In the genomic region with DNA sequence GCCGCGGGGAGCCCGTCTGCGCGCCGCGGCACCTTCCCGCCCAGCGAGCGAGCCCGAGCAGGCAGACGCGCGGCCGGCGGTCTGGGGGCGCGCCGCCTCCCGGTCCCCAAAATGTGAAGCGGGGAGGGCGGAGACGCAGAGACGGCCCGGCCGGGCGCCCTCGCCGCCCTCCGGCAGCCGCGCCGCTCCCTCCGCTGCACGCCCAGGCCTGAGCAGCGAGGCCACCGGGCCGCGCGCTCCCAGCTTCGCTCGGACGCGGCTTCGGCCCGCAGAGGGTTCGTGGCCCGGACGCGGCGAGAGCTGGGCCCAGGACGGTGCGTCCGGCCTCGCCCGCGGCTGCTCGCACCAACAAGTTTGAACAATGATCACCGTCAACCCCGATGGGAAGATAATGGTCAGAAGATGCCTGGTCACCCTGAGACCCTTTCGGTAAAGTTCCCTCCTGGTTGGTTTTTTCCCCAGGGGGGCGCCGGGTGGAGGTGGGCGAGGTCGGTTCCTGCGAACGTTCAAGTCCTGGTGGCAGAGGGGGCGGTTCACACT, we compare ENCODE assay signal across 9 cellular contexts. TPM values are rescaled to one million over a fixed set of nuclear protein-coding genes. Genes with fewer than 3 reads are reported as not detected.
A peak's percentile ranks its signal among the peaks of the same experiment; 100 is the strongest.
DNase-seq lines count a peak whose midpoint lies in the region; ATAC-seq, FAIRE-seq and TF ChIP-seq lines count a peak whose summit lies in the region.
"Had no signal": no experiment of that assay in that cellular context is flagged by ENCODE, and none has a peak within 500 bp of the region (broad histone marks: within the 10 kb centered on the region; RNA-seq: fewer than 3 reads in every experiment).

No MANE protein-coding gene starts in this region.

- H3K79me2 ChIP-seq in keratinocyte (ENCODE audit: control insufficient read depth, insufficient read depth, low read length): no peaks in the 10 kb centered on the region

- peaks cover 21% of the 10 kb centered on the region for H3K27me3 Mint-ChIP-seq in activated naive CD4-positive, alpha-beta T cell treated with anti-CD3 and anti-CD28 coated beads for 36 hours (ENCODE audit: low read depth)

- no peak overlapping the region for H3K27ac ChIP-seq in keratinocyte (ENCODE audit: control insufficient read depth, insufficient read depth, low read length)
- no peak overlapping the region for H3K27ac ChIP-seq in vagina

- H3K27me3 ChIP-seq in keratinocyte (ENCODE audit: control insufficient read depth, extremely low read depth, insufficient read depth, low read length) (peaks cover 37% of the 10 kb centered on the region), vagina (peaks cover 9% of the 10 kb centered on the region)

- no peak for FAIRE-seq in keratinocyte (lab: Jason Lieb, UNC)
- FAIRE-seq: kidney had no signal

- H3K27ac Mint-ChIP-seq in activated naive CD4-positive, alpha-beta T cell treated with anti-CD3 and anti-CD28 coated beads for 36 hours: no peak overlapping the region

- no peak for TF ChIP-seq POLR2A in vagina (IDR thresholded peaks at IDR 0.05)

- no peak overlapping the region for H2AFZ ChIP-seq in keratinocyte (ENCODE audit: control insufficient read depth, low read length)

- H3K9me1 ChIP-seq in keratinocyte (ENCODE audit: control insufficient read depth, extremely low read depth, insufficient read depth, low read length): no peaks in the 10 kb centered on the region

- dilution Hi-C loops in keratinocyte (cut with MboI; ENCODE audit: extremely low pct_ligation_motif_present, low sequenced_read_pairs): no loop called here

- CTCF ChIA-PET in activated naive CD4-positive, alpha-beta T cell treated with anti-CD3 and anti-CD28 coated beads for 36 hours (lab: Charles Lee): interaction anchor here (0.6 to 2.0 kb wide), 9 partner anchors 52 to 199 kb away, joined by 3 to 20 read pairs (median 4); no protein-coding TSS in a partner anchor

- no peaks in the 10 kb centered on the region for H3K36me3 ChIP-seq in keratinocyte (ENCODE audit: control insufficient read depth in 2 of 2, extremely low read depth in 1 of 2, insufficient read depth in 2 of 2, low read length in 2 of 2)
- H3K36me3 ChIP-seq in vagina: no peaks in the 10 kb centered on the region

- peaks cover 7% of the 10 kb centered on the region for H3K4me1 Mint-ChIP-seq in activated naive CD4-positive, alpha-beta T cell treated with anti-CD3 and anti-CD28 coated beads for 36 hours (ENCODE audit: low read depth)

- no peak for TF ChIP-seq CTCF in keratinocyte (optimal IDR thresholded peaks at IDR 0.05 in 1 of 3, IDR thresholded peaks at IDR 0.05 in 1 of 3, conservative IDR thresholded peaks at IDR 0.05 in 1 of 3; ENCODE audit: extremely low read depth in 1 of 3, insufficient read depth in 2 of 3, low read length in 3 of 3)
- no peak for TF ChIP-seq CTCF in vagina (IDR thresholded peaks at IDR 0.05)
- TF ChIP-seq CTCF in omental fat pad (IDR thresholded peaks at IDR 0.05): no peak

- H3K4me3 Mint-ChIP-seq in activated naive CD4-positive, alpha-beta T cell treated with anti-CD3 and anti-CD28 coated beads for 36 hours: peak overlapping the region; percentile 38

- H3K9me3 ChIP-seq in keratinocyte (ENCODE audit: control insufficient read depth, low read depth, low read length): no peaks in the 10 kb centered on the region
- no peaks in the 10 kb centered on the region for H3K9me3 ChIP-seq in vagina

- H3K4me3 ChIP-seq in keratinocyte (ENCODE audit: control insufficient read depth in 2 of 3, extremely low read depth in 1 of 3, insufficient read depth in 2 of 3, low read depth in 1 of 3, low read length in 3 of 3) (peak overlapping the region in 2 of 3 experiments; percentile 30 to 50), vagina (peak overlapping the region; percentile 35 to 57)

- H3K4me2 ChIP-seq in keratinocyte (ENCODE audit: control insufficient read depth, extremely low read depth, insufficient read depth, low read depth, low read length): peak overlapping the region; percentile 44

- no peak for ATAC-seq in omental fat pad (ENCODE audit: low FRiP score)
- ATAC-seq in GM21515 (IDR thresholded peaks at IDR 0.05; ENCODE audit: unreplicated experiment): no peak

- no peaks in the 10 kb centered on the region for H3K9me3 Mint-ChIP-seq in activated naive CD4-positive, alpha-beta T cell treated with anti-CD3 and anti-CD28 coated beads for 36 hours

- H3K36me3 Mint-ChIP-seq in activated naive CD4-positive, alpha-beta T cell treated with anti-CD3 and anti-CD28 coated beads for 36 hours (ENCODE audit: low read depth): no peaks in the 10 kb centered on the region

- peaks cover 39% of the 10 kb centered on the region for H3K4me1 ChIP-seq in keratinocyte (ENCODE audit: control insufficient read depth, extremely low read depth, insufficient read depth, low read length)
- H3K4me1 ChIP-seq in vagina: peaks cover 17% of the 10 kb centered on the region

- DNase-seq in stimulated activated CD4-positive, alpha-beta T cell treated with anti-CD3 and anti-CD28 coated beads, Interleukin-15, amount 100 ng/mL, for 24 hours: peak; percentile 45
- DNase-seq in stimulated activated CD4-positive, alpha-beta T cell treated with anti-CD3 and anti-CD28 coated beads, Interleukin-2, amount 100 ng/mL, for 24 hours: no peak
- no peak for DNase-seq in activated naive CD4-positive, alpha-beta T cell treated with anti-CD3 and anti-CD28 coated beads for 36 hours
- no peak for DNase-seq in keratinocyte (ENCODE audit: low read depth, low spot score)
- no peak for DNase-seq in vagina (ENCODE audit: extremely low spot score in 2 of 2)
- DNase-seq in omental fat pad (ENCODE audit: low spot score): no peak
- no peak for DNase-seq in HuH-7.5 (ENCODE audit: low spot score)

- H4K20me1 ChIP-seq in keratinocyte (ENCODE audit: control insufficient read depth, extremely low read depth, insufficient read depth, low read length): peaks cover 5% of the 10 kb centered on the region

- H3K9ac ChIP-seq in keratinocyte (ENCODE audit: control insufficient read depth, extremely low read depth, insufficient read depth, low read length): no peak overlapping the region

- intact Hi-C loops in activated naive CD4-positive, alpha-beta T cell treated with anti-CD3 and anti-CD28 coated beads for 36 hours (cut with micrococcal nuclease): loop anchor here (1.0 to 5.0 kb wide), 3 partner anchors 51 to 379 kb away; no protein-coding TSS in a partner anchor
- intact Hi-C loops in vagina (cut with DNase I): loop anchor here (5.0 kb wide), 1 partner anchor 189 kb away; no protein-coding TSS in a partner anchor

RNA-seq across cellular contexts. Expression of a gene that starts 0.5 kb away (rescaled TPM):
- total RNA-seq in activated naive CD4-positive, alpha-beta T cell treated with anti-CD3 and anti-CD28 coated beads for 36 hours: under 1 TPM in 1 of 2 experiments, not detected in 1; 0.19 TPM
- polyA plus RNA-seq in keratinocyte: 0.29 to 0.62 TPM (median 0.31 TPM) in 3 replicates
- not detected for polyA plus RNA-seq in keratinocyte (2011; ENCODE audit: low read depth)
- 0.21 and 0.65 TPM in 2 replicates for polyA plus RNA-seq in keratinocyte (2011; cell fraction: cytosol; rRNA removed)
- polyA plus RNA-seq in keratinocyte (2011; cell fraction: nucleus; rRNA removed): 0.78 and 1.00 TPM in 2 replicates
- 0.46 TPM in 1 of 2 replicates, not detected in the other for polyA plus RNA-seq in keratinocyte (2012; ENCODE audit: low replicate concordance)
- 0.29 to 1.5 TPM (median 0.40 TPM) in 3 replicates for polyA minus RNA-seq in keratinocyte
- polyA minus RNA-seq in keratinocyte (2011; cell fraction: cytosol; rRNA and poly(A)+ RNA removed): 1.5 TPM
- polyA minus RNA-seq in keratinocyte (2011; cell fraction: nucleus; rRNA and poly(A)+ RNA removed): 0.39 and 1.5 TPM in 2 replicates
- total RNA-seq in vagina (0.49 TPM), omental fat pad (under 1 TPM in 2 of 4 donors, not detected in 2; 0.12 to 0.63 TPM)
